ENCODE assay signal across 19 cellular contexts in genomic region chr17:55587608-55588139, GRCh38.
DNase-seq lines count a peak whose midpoint lies in the region; ATAC-seq and TF ChIP-seq lines count a peak whose summit lies in the region.
"Had no signal": no experiment of that assay in that cellular context is flagged by ENCODE, and none has a peak within 500 bp of the region (broad histone marks: within the 10 kb centered on the region; RNA-seq: fewer than 3 reads in every experiment).

No MANE protein-coding gene starts in this region.

- H3K27me3 ChIP-seq in mesenchymal stem cell (ENCODE audit: control insufficient read depth in 1 of 2, insufficient read depth in 1 of 2, low read length in 2 of 2): peaks cover 0 to 6% of the 10 kb centered on the region in 2 experiments
- no peaks in the 10 kb centered on the region for H3K27me3 ChIP-seq in upper lobe of left lung

- no peak overlapping the region for H2AK5ac ChIP-seq in mesenchymal stem cell (ENCODE audit: low read length, severe bottlenecking)

- no peak overlapping the region for H3K14ac ChIP-seq in mesenchymal stem cell (ENCODE audit: low read length in 2 of 2)

- no peak overlapping the region for H2AFZ ChIP-seq in mesenchymal stem cell (ENCODE audit: low read depth, low read length)

- H2BK15ac ChIP-seq in mesenchymal stem cell (ENCODE audit: low read depth, poor library complexity, severe bottlenecking): no peak overlapping the region

- H4K91ac ChIP-seq in mesenchymal stem cell (ENCODE audit: low read length): peak overlapping the region; percentile 93

- H3K36me3 ChIP-seq in mesenchymal stem cell (ENCODE audit: control insufficient read depth in 1 of 2, insufficient read depth in 2 of 2, low read depth in 1 of 2, low read length in 2 of 2) (no peaks in the 10 kb centered on the region), upper lobe of left lung (no peaks in the 10 kb centered on the region)

- peak overlapping the region; percentile 27 to 38 for H2BK12ac ChIP-seq in mesenchymal stem cell (ENCODE audit: low read length in 2 of 2)

- peak overlapping the region in 1 of 2 experiments; percentile 29 for H3K4ac ChIP-seq in mesenchymal stem cell (ENCODE audit: low read depth in 1 of 2, low read length in 2 of 2)

- H3K4me1 ChIP-seq in mesenchymal stem cell (ENCODE audit: control insufficient read depth, insufficient read depth, low read depth, low read length): no peaks in the 10 kb centered on the region
- H3K4me1 ChIP-seq in upper lobe of left lung: peaks cover 22 to 34% (median 28%) of the 10 kb centered on the region in 4 donors

- no peaks in the 10 kb centered on the region for H3K9me3 ChIP-seq in mesenchymal stem cell (ENCODE audit: control insufficient read depth, low read length)
- no peaks in the 10 kb centered on the region for H3K9me3 ChIP-seq in upper lobe of left lung

- H3K23ac ChIP-seq in mesenchymal stem cell (ENCODE audit: low read length in 2 of 2): no peak overlapping the region

- DNase-seq in SK-MEL-5 (ENCODE audit: low read depth, low spot score): peak; percentile 98
- DNase-seq in fibroblast of pulmonary artery (ENCODE audit: low read depth): peak; percentile 61
- DNase-seq in mesenchymal stem cell: peak; percentile 82
- DNase-seq in upper lobe of left lung: no peak
- DNase-seq in SHP77 (lab: John Stamatoyannopoulos, UW): no peak
- DNase-seq in stimulated activated CD4-positive, alpha-beta T cell treated with anti-CD3 and anti-CD28 coated beads, Interleukin-15, amount 100 ng/mL, for 24 hours: no peak
- DNase-seq: activated CD4-positive, alpha-beta T cell treated with anti-CD3 and anti-CD28 coated beads for 36 hours; CD4-positive, alpha-beta T cell; effector memory CD4-positive, alpha-beta T cell; GDM1; hippocampal formation; mesendoderm; NCI-H446 treated with DMSO at 0.1 percent for 48 hours; posterior cingulate gyrus; stimulated activated naive B cell treated with anti-CD40 and anti-IgM and Interleukin-4, amounts not matched to agents 10 μg/mL and 1 μg/mL and 100 μg/mL, for 72 hours; T-helper 2 cell had no signal

- no peaks in the 10 kb centered on the region for H3K79me1 ChIP-seq in mesenchymal stem cell (replicated peaks; ENCODE audit: low read length, poor library complexity, severe bottlenecking)

- H3K18ac ChIP-seq in mesenchymal stem cell (ENCODE audit: low read depth in 1 of 2, low read length in 2 of 2): peak overlapping the region; percentile 34 to 52

- TF ChIP-seq CTCF in fibroblast of pulmonary artery (IDR thresholded peaks at IDR 0.05; ENCODE audit: low read length, missing control alignments) (no peak), upper lobe of left lung (IDR thresholded peaks at IDR 0.05) (no peak)

- ATAC-seq in upper lobe of left lung (ENCODE audit: low FRiP score in 2 of 2) (peak; percentile 67 to 86), HG02588 (IDR thresholded peaks at IDR 0.05; ENCODE audit: unreplicated experiment) (no peak), GM18858 (IDR thresholded peaks at IDR 0.05; ENCODE audit: unreplicated experiment) (no peak)
- ATAC-seq: activated CD4-positive, alpha-beta T cell treated with anti-CD3 and anti-CD28 coated beads for 36 hours; Panc1; stimulated activated naive B cell treated with anti-CD40 and anti-IgM and Interleukin-4, amounts not matched to agents 10 μg/mL and 1 μg/mL and 100 μg/mL, for 72 hours had no signal

- WGBS in mesenchymal stem cell: 56% methylated on average over 9 of the region's 9 CpGs
- WGBS in upper lobe of left lung, 2 donors: 60 to 61% methylated on average over 9 of the region's 9 CpGs

- H2BK120ac ChIP-seq in mesenchymal stem cell (ENCODE audit: low read depth, low read length): peak overlapping the region; percentile 73

- H3K27ac ChIP-seq in mesenchymal stem cell (ENCODE audit: low read length, poor library complexity, severe bottlenecking) (no peak overlapping the region), upper lobe of left lung (peak overlapping the region in 2 of 4 donors; percentile 1 to 71)

- H3K4me3 ChIP-seq in fibroblast of pulmonary artery (replicated peaks; ENCODE audit: low read depth, low read length) (no peak overlapping the region), mesenchymal stem cell (ENCODE audit: insufficient read depth in 1 of 2, low read depth in 1 of 2, low read length in 2 of 2) (no peak overlapping the region), upper lobe of left lung (no peak overlapping the region)

- H3K4me2 ChIP-seq in mesenchymal stem cell (ENCODE audit: low read length, poor library complexity, severe bottlenecking): no peak overlapping the region

- H2BK5ac ChIP-seq in mesenchymal stem cell (ENCODE audit: low read depth, low read length, poor library complexity, severe bottlenecking): no peak overlapping the region

- in situ Hi-C loops in SK-MEL-5 (cut with HindIII; ENCODE audit: low pct_unique_long_range_greater_than_20kb, low sequenced_read_pairs): no loop called here

- no peak for TF ChIP-seq EP300 in upper lobe of left lung (IDR thresholded peaks at IDR 0.05)

- H3K9ac ChIP-seq in mesenchymal stem cell (ENCODE audit: low read length): peak overlapping the region; percentile 24

- peak overlapping the region; percentile 82 for H4K8ac ChIP-seq in mesenchymal stem cell (ENCODE audit: low read length)

- no peak for TF ChIP-seq POLR2A in upper lobe of left lung (IDR thresholded peaks at IDR 0.05)

Comparison
In these comparisons a context has a peak if more than half of its experiments do, and no peak if none do; other contexts are left out.
1. DNase-seq: peak in SK-MEL-5 (single experiment), fibroblast of pulmonary artery (single experiment) and mesenchymal stem cell (single experiment); none in upper lobe of left lung (0 of 2), SHP77 (0 of 2) and stimulated activated CD4-positive, alpha-beta T cell treated with anti-CD3 and anti-CD28 coated beads, Interleukin-15, amount 100 ng/mL, for 24 hours (single experiment).
2. ATAC-seq: peak in upper lobe of left lung (2 of 2); none in HG02588 (single experiment) and GM18858 (single experiment).